In the genomic region with DNA sequence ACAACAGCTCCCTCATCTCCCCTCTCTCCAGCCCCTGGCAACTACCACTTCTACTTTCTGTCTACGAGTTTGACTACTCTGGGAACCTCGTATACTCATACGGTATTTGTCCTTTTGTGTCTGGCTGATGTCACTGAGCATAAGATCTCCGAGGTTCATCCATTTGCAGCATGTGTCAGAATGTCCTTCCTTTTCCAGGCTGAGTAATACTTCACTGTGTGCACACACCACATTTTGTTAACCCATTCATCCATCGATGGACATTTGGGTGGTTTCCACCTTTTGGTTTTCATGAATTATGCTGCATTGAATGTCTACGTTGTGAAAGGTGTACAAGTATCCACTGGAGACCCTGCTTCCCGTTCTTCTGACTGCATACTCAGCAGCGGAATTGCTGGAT, we compare ENCODE assay signal across 11 cellular contexts. TPM values are rescaled to one million over a fixed set of nuclear protein-coding genes. Genes with fewer than 3 reads are reported as not detected.
"Had no signal": no experiment of that assay in that cellular context is flagged by ENCODE, and none has a peak within 500 bp of the region (broad histone marks: within the 10 kb centered on the region; RNA-seq: fewer than 3 reads in every experiment).

No MANE protein-coding gene starts in this region.

- H2AFZ ChIP-seq: GM23338 had no signal

- ATAC-seq: GM23338, HepG2 had no signal

- FAIRE-seq: H1, H54, HepG2 had no signal

- H3K4me3 ChIP-seq: GM23338 had no signal

- H3K27ac ChIP-seq: HL-60 had no signal

- DNase-seq: H9, HCEC 1CT, HFFc6, KG1 had no signal

- H3K4me2 ChIP-seq: GM23338 had no signal

RNA-seq across cellular contexts. Expression of gene DLK1, which starts 24.1 kb away (rescaled TPM):
- total RNA-seq: HFFc6, HT1080 had no signal
- polyA plus RNA-seq: IgD-negative memory B cell had no signal
